Comparison of ENCODE assay signal across 8 cellular contexts in genomic region chr17:42680331-42680808, GRCh38. TPM values are rescaled to one million over a fixed set of nuclear protein-coding genes. Genes with fewer than 3 reads are reported as not detected.
DNase-seq lines count a peak whose midpoint lies in the region; ATAC-seq, FAIRE-seq and TF ChIP-seq lines count a peak whose summit lies in the region.

No MANE protein-coding gene starts in this region.

- peak; percentile 69 for DNase-seq in GM12865 (ENCODE audit: low read depth)
- peak; percentile 15 for DNase-seq in OCI-LY7 (ENCODE audit: low spot score)
- peak; percentile 78 for DNase-seq in fibroblast of mammary gland (ENCODE audit: low read depth)
- peak in 1 of 2 donors; percentile 61 for DNase-seq in gastrocnemius medialis
- DNase-seq in urothelium cell line (ENCODE audit: low spot score), result no peak
- no peak for DNase-seq in cerebellum (ENCODE audit: low spot score)

- no peak for TF ChIP-seq CTCF in GM12865 (IDR thresholded peaks at IDR 0.05; ENCODE audit: insufficient read depth, low read depth, low read length, missing control alignments)
- no peak for TF ChIP-seq CTCF in OCI-LY7 (conservative IDR thresholded peaks at IDR 0.05; ENCODE audit: low read length)
- no peak for TF ChIP-seq CTCF in fibroblast of mammary gland (conservative IDR thresholded peaks at IDR 0.05; ENCODE audit: control insufficient read depth, insufficient read depth, low read depth, low read length)
- TF ChIP-seq CTCF in gastrocnemius medialis (IDR thresholded peaks at IDR 0.05 in 4 of 5, conservative IDR thresholded peaks at IDR 0.05 in 1 of 5), result no peak

- peak overlapping the region; percentile 97 for H3K4me2 ChIP-seq in OCI-LY7 (ENCODE audit: low read length)

- H3K79me2 ChIP-seq in OCI-LY7 (ENCODE audit: insufficient read depth, low read depth, low read length), result no peaks in the 10 kb centered on the region

- intact Hi-C loops in OCI-LY7 (cut with micrococcal nuclease; ENCODE audit: unreplicated experiment) (no loop called here), gastrocnemius medialis (cut with DNase I; ENCODE audit: low total_unique reads) (no loop called here)

- H3K9me3 ChIP-seq in OCI-LY7 (ENCODE audit: low read length) (no peaks in the 10 kb centered on the region), gastrocnemius medialis (no peaks in the 10 kb centered on the region)

- in situ Hi-C loops in gastrocnemius medialis (cut with MboI; ENCODE audit: low sequenced_read_pairs in 4 of 4), result loop anchor here (5.0 to 25.0 kb wide), 3 partner anchors 93 to 103 kb away; partner anchors contain the start of gene PSMC3IP (in 3 of the 4)

- peak overlapping the region; percentile 6 for H3K27ac ChIP-seq in OCI-LY7 (ENCODE audit: low read depth, low read length, poor library complexity, severe bottlenecking)
- H3K27ac ChIP-seq in gastrocnemius medialis, result peak overlapping the region; percentile 93 to 99 (median 96)

- no peak overlapping the region for H2AFZ ChIP-seq in OCI-LY7 (ENCODE audit: low read length)

- no peak for ATAC-seq in gastrocnemius medialis
- ATAC-seq in GM19035 (IDR thresholded peaks at IDR 0.05; ENCODE audit: unreplicated experiment), result no peak
- ATAC-seq in GM19463 (IDR thresholded peaks at IDR 0.05; ENCODE audit: unreplicated experiment), result no peak

- FAIRE-seq in urothelium cell line (lab: Jason Lieb, UNC), result no peak

- POLR2A ChIA-PET in OCI-LY7 (lab: Charles Lee), result interaction anchor here (0.8 to 1.6 kb wide), 2 partner anchors 71 to 102 kb away, joined by 3 to 9 read pairs; partner anchors contain the start of genes RETREG3 and TUBG1

- no peaks in the 10 kb centered on the region for H4K20me1 ChIP-seq in OCI-LY7 (ENCODE audit: insufficient read depth, low read length)

- peak overlapping the region; percentile 83 for H3K4me3 ChIP-seq in GM12865 (ENCODE audit: low read depth, low read length)
- H3K4me3 ChIP-seq in OCI-LY7 (ENCODE audit: low read depth, low read length, poor library complexity, severe bottlenecking), result peak overlapping the region; percentile 74
- peak overlapping the region; percentile 12 for H3K4me3 ChIP-seq in fibroblast of mammary gland (ENCODE audit: control insufficient read depth, low read depth, low read length)
- peak overlapping the region; percentile 70 to 97 (median 75) for H3K4me3 ChIP-seq in gastrocnemius medialis

- no TSS peak for BruUV-seq in OCI-LY7 (replicated peaks; lab: Mats Ljungman, UMichigan)

- no peaks in the 10 kb centered on the region for H3K27me3 ChIP-seq in gastrocnemius medialis

- no peaks in the 10 kb centered on the region for H3K36me3 ChIP-seq in OCI-LY7 (ENCODE audit: insufficient read depth, low read length)
- no peaks in the 10 kb centered on the region for H3K36me3 ChIP-seq in gastrocnemius medialis

- CTCF ChIA-PET in OCI-LY7 (lab: Charles Lee; ENCODE audit: unreplicated experiment), result interaction anchor here (1.1 to 2.0 kb wide), 2 partner anchors 61 to 102 kb away, joined by 3 to 9 read pairs; partner anchors contain the start of gene PSMC3IP

- H3K4me1 ChIP-seq in OCI-LY7 (ENCODE audit: insufficient read depth, low read length, poor library complexity, severe bottlenecking), result peaks cover 51% of the 10 kb centered on the region
- peaks cover 57 to 60% of the 10 kb centered on the region in 2 donors for H3K4me1 ChIP-seq in gastrocnemius medialis

- H3K9me2 ChIP-seq in OCI-LY7 (ENCODE audit: insufficient read depth, low read length), result no peaks in the 10 kb centered on the region

- TF ChIP-seq POLR2A in gastrocnemius medialis (IDR thresholded peaks at IDR 0.05), result no peak

RNA-seq across cellular contexts. Expression of gene CCR10, which starts 1.3 kb away (rescaled TPM):
- total RNA-seq in OCI-LY7 (2014; rRNA removed; shearing (Covaris generic)), result 0.82 and 1.0 TPM in 2 replicates
- 2.0 and 3.3 TPM in 2 replicates for total RNA-seq in OCI-LY7 (2022)
- total RNA-seq in gastrocnemius medialis, result 1 to 10 TPM; 2.0 to 4.6 (median 4.0) TPM
- total RNA-seq in cerebellum, result 0.91 TPM

RNA-seq across cellular contexts. Expression of gene CNTNAP1, which starts 2.0 kb away (rescaled TPM):
- 0.95 and 1.0 TPM in 2 replicates for total RNA-seq in OCI-LY7 (2014; rRNA removed; shearing (Covaris generic))
- total RNA-seq in OCI-LY7 (2022) (6.8 TPM in 2 replicates), gastrocnemius medialis (under 1 TPM; 0.22 to 0.41 (median 0.40) TPM), cerebellum (13.0 TPM)

RNA-seq across cellular contexts. Expression of gene PLEKHH3, which starts 3.6 kb away (rescaled TPM):
- 17.0 and 24.4 TPM in 2 replicates for total RNA-seq in OCI-LY7 (2014; rRNA removed; shearing (Covaris generic))
- total RNA-seq in OCI-LY7 (2022) (42.9 and 47.5 TPM in 2 replicates), gastrocnemius medialis (10 to 100 TPM; 13.4 to 36.0 (median 31.3) TPM), cerebellum (5.0 TPM)

RNA-seq across cellular contexts. Expression of gene TUBG2, which starts 21.3 kb away (rescaled TPM):
- total RNA-seq in OCI-LY7 (2014; rRNA removed; shearing (Covaris generic)), result 5.5 and 10.4 TPM in 2 replicates
- total RNA-seq in OCI-LY7 (2022), result 22.5 and 23.4 TPM in 2 replicates
- total RNA-seq in gastrocnemius medialis, result 1 to 10 TPM; 3.9 to 5.2 (median 4.2) TPM
- 13.8 TPM for total RNA-seq in cerebellum

Comparison
In these comparisons a context has a peak if more than half of its experiments do, and no peak if none do; other contexts are left out.
1. DNase-seq: peak in GM12865 (single experiment), OCI-LY7 (single experiment) and fibroblast of mammary gland (single experiment); none in urothelium cell line (single experiment) and cerebellum (single experiment).
2. H3K4me3 ChIP-seq: peak in every context shown above with its lines; median percentile 83 in GM12865; 75 in gastrocnemius medialis; 74 in OCI-LY7; 12 in fibroblast of mammary gland.